ENCODE assay signal across 1 cellular context in genomic region chr5:180648658-180649296, GRCh38.
TF ChIP-seq lines count a peak whose summit lies in the region.

No MANE protein-coding gene starts in this region.

TF ChIP-seq in K562, 482 proteins besides CTCF, POLR2A, EP300 and RAD21 (continued from another document):
- TF ChIP-seq PKNOX1 (IDR thresholded peaks at IDR 0.05) (no peak), TCFL5 (CRISPR knock-in tag; conservative IDR thresholded peaks at IDR 0.05) (no peak), MAZ (CRISPR knock-in tag; conservative IDR thresholded peaks at IDR 0.05 in 1 of 2, IDR thresholded peaks at IDR 0.05 in 1 of 2) (no peak), ASH1L (IDR thresholded peaks at IDR 0.05; ENCODE audit: borderline replicate concordance, low read depth, partially characterized antibody) (no peak), RCOR1 (IDR thresholded peaks at IDR 0.05; ENCODE audit: borderline replicate concordance in 1 of 2, low read depth in 2 of 2, low read length in 2 of 2) (no peak), MTF1 (CRISPR knock-in tag; IDR thresholded peaks at IDR 0.05; ENCODE audit: borderline replicate concordance) (no peak), LEF1 (IDR thresholded peaks at IDR 0.05) (no peak), FOXJ2 (tag; IDR thresholded peaks at IDR 0.05) (no peak), PYGO2 (tag; IDR thresholded peaks at IDR 0.05) (no peak), L3MBTL2 (IDR thresholded peaks at IDR 0.05) (peak; percentile 46; the same call in 1 of the 2 replicates), HMGN3 (IDR thresholded peaks at IDR 0.05; ENCODE audit: borderline replicate concordance, extremely low read depth, insufficient read length, low read depth, low read length) (peak; percentile 11), CTCFL (IDR thresholded peaks at IDR 0.05; ENCODE audit: borderline replicate concordance, insufficient read depth, low read depth, low read length, poor library complexity, severe bottlenecking) (peak; percentile 87), ETV1 (tag; conservative IDR thresholded peaks at IDR 0.05; ENCODE audit: low read depth) (no peak), HDAC8 (tag; IDR thresholded peaks at IDR 0.05) (no peak), E2F6 (IDR thresholded peaks at IDR 0.05; ENCODE audit: borderline replicate concordance in 1 of 2, extremely low read depth in 1 of 2, insufficient read depth in 1 of 2, insufficient read length in 1 of 2, low read depth in 1 of 2, low read length in 1 of 2, poor library complexity in 1 of 2, severe bottlenecking in 1 of 2) (peak in 1 of 2 experiments; percentile 48), ZBTB12 (CRISPR knock-in tag; IDR thresholded peaks at IDR 0.05) (no peak), ZNF316 (IDR thresholded peaks at IDR 0.05) (no peak), CTBP1 (IDR thresholded peaks at IDR 0.05; ENCODE audit: borderline replicate concordance) (0 out of 2 replicates have a peak, but pooled peaks have one; percentile 28), FOXK2 (conservative IDR thresholded peaks at IDR 0.05 in 1 of 2, IDR thresholded peaks at IDR 0.05 in 1 of 2; ENCODE audit: low read depth in 2 of 2) (no peak), ZBTB17 (CRISPR knock-in tag; IDR thresholded peaks at IDR 0.05) (no peak), PATZ1 (CRISPR knock-in tag; IDR thresholded peaks at IDR 0.05; ENCODE audit: borderline replicate concordance) (no peak), CBFA2T2 (conservative IDR thresholded peaks at IDR 0.05) (no peak), ZSCAN32 (CRISPR knock-in tag; IDR thresholded peaks at IDR 0.05) (no peak), ZBTB7A (IDR thresholded peaks at IDR 0.05; ENCODE audit: borderline replicate concordance, control insufficient read depth, low read depth, low read length) (peak; percentile 77; the same call in 1 of the 2 replicates), ELF2 (CRISPR knock-in tag; IDR thresholded peaks at IDR 0.05) (no peak), SAFB (IDR thresholded peaks at IDR 0.05; ENCODE audit: borderline replicate concordance, low read depth, low read length) (0 out of 2 replicates have a peak, but pooled peaks have one; percentile 27), NCOA2 (IDR thresholded peaks at IDR 0.05; ENCODE audit: partially characterized antibody in 2 of 2) (no peak), RBM39 (optimal IDR thresholded peaks at IDR 0.05; ENCODE audit: low read depth, low read length) (no peak), ZNF431 (CRISPR knock-in tag; IDR thresholded peaks at IDR 0.05) (no peak), NR2F6 (CRISPR knock-in tag; IDR thresholded peaks at IDR 0.05) (no peak), NR3C1 (CRISPR knock-in tag; IDR thresholded peaks at IDR 0.05) (no peak), ID3 (CRISPR knock-in tag; IDR thresholded peaks at IDR 0.05) (no peak), ID3 (tag; IDR thresholded peaks at IDR 0.05) (no peak), TFAP4 (CRISPR knock-in tag; IDR thresholded peaks at IDR 0.05; ENCODE audit: borderline replicate concordance) (no peak), MCM3 (IDR thresholded peaks at IDR 0.05) (no peak), CREM (IDR thresholded peaks at IDR 0.05; ENCODE audit: low read depth) (no peak), ZKSCAN1 (IDR thresholded peaks at IDR 0.05; ENCODE audit: low read depth, low read length) (no peak), ZC3H11A (IDR thresholded peaks at IDR 0.05; ENCODE audit: low read depth, low read length) (no peak)
